ENCODE assay signal across 1 cellular context in the genomic region with DNA sequence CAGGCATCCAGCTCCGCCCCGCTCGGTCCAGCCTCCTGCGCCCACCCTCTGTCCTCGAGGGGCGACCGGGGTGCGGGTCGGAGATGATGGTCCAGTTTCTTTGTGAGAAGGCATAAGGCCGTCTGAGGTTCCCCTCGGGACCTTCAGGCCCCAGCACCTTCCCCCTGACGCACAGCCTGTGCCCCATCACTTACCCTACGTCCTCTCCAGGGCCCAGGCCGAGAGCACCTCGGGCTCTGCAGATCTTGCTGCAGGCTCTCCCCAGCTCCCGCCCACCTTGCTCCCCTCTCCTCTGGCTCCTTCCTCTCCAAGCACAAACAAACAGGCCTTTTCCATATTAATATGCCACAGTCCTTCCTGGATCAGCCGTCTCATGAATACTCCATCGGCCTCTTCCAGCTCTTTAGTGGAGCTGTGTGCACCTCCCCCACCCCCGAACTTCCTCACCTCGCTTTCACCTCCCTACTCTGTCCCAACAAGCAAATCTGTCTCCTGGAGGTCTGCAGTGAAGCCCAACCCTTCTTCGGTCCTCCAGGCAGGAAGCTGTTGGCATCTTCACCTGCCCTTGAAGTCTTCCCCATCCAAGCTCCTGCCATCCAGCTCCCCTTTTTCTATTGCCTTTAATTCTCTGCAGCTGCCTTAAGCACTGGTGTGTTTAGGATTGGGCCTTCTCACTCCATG.
TF ChIP-seq lines count a peak whose summit lies in the region.

No MANE protein-coding gene starts in this region.

TF ChIP-seq in IMR-90, 13 proteins besides CTCF, POLR2A, EP300 and RAD21:
- TF ChIP-seq SMC3 (IDR thresholded peaks at IDR 0.05; ENCODE audit: low read depth, low read length) (no peak), MXI1 (IDR thresholded peaks at IDR 0.05; ENCODE audit: borderline replicate concordance, low read depth, low read length) (no peak), RCOR1 (IDR thresholded peaks at IDR 0.05; ENCODE audit: insufficient replicate concordance, low read length) (no peak), USF2 (IDR thresholded peaks at IDR 0.05; ENCODE audit: low read depth, low read length) (no peak), MAZ (IDR thresholded peaks at IDR 0.05; ENCODE audit: borderline replicate concordance, low read depth, low read length) (no peak), BHLHE40 (IDR thresholded peaks at IDR 0.05; ENCODE audit: low read depth, low read length) (no peak)
- TF ChIP-seq, protein P1, sequence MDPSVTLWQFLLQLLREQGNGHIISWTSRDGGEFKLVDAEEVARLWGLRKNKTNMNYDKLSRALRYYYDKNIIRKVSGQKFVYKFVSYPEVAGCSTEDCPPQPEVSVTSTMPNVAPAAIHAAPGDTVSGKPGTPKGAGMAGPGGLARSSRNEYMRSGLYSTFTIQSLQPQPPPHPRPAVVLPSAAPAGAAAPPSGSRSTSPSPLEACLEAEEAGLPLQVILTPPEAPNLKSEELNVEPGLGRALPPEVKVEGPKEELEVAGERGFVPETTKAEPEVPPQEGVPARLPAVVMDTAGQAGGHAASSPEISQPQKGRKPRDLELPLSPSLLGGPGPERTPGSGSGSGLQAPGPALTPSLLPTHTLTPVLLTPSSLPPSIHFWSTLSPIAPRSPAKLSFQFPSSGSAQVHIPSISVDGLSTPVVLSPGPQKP (IDR thresholded peaks at IDR 0.05; ENCODE audit: borderline replicate concordance, low read depth, low read length), result no peak
TF ChIP-seq in IMR-90: peak in this region for 0.
